ENCODE assay signal across 8 cellular contexts in the genomic region with DNA sequence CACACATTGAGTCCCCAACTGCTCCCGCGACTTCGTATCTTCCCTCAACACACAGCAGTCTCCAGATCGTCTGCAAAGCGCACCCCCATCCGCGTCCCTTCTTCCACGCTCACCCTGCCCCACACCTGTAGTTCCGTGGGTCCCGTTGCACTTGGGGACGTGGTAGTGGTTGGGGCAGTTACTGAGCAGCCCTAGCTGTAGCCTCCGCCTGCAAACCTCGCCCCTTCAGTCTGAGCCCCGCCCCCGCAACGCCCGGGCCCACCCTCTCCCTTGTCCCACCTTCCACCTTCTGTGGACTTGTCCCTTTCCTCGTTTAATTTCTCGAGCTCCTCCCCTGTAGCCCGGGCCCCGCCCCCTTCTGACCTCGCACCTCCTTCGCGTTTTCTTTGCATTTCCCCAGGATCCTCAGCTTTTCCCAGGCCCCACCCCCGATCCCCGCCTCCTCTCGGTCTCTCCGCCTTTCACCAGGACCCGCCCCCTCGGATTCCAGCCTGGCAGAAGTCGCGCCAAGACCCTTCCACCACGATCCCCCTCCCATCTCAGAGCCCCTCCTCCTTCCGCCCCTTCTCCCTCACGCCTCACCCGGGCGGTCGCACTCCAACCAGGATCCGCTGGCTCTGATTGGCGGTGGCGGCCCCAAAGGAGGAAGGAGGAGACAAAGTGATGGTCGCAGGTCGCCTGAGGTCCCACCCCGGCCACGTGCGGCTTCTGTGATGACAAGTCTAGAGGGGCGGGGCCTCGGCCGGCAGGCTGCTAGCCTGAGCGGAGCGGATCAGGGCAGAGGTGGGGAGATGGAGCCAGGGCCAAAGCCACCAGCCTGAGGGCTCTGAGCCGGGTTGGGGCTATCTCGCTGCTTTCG. TPM values are rescaled to one million over a fixed set of nuclear protein-coding genes. Genes with fewer than 3 reads are reported as not detected.
DNase-seq lines count a peak whose midpoint lies in the region; ATAC-seq and TF ChIP-seq lines count a peak whose summit lies in the region.

A gene with protein sequence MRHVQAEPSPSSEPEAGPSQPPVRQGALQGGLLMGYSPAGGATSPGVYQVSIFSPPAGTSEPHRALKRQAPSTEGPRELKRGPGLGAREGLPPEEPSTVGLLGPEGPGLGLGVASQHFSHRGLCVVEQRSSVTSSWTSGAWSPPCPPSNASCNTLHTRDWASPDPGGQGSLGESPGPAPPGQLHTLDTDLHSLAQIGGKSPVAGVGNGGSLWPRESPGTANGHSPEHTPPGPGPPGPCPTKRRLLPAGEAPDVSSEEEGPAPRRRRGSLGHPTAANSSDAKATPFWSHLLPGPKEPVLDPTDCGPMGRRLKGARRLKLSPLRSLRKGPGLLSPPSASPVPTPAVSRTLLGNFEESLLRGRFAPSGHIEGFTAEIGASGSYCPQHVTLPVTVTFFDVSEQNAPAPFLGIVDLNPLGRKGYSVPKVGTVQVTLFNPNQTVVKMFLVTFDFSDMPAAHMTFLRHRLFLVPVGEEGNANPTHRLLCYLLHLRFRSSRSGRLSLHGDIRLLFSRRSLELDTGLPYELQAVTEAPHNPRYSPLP (minus strand): TSS at position 183 of the 859 bp plus-strand sequence. CDS start 7,588 bp downstream, outside the sequence.

- H3K4me3 ChIP-seq in BE2C (ENCODE audit: low read depth, low read length) (peak within 1 kb of the TSS; percentile 68), coronary artery (peak within 1 kb of the TSS; percentile 80)

- peak; percentile 55 for ATAC-seq in HG03460 (IDR thresholded peaks at IDR 0.05; ENCODE audit: unreplicated experiment)
- peak; percentile 67 for ATAC-seq in left colon

- no peaks in the 10 kb centered on the region for H3K36me3 ChIP-seq in BE2C

- intact Hi-C loops in left colon (cut with DNase I, micrococcal nuclease) = loop anchor here in 1 of 2 donors (5.0 kb wide), 2 partner anchors 141 to 361 kb away; no protein-coding TSS in a partner anchor

- no peak for TF ChIP-seq CTCF in BE2C (IDR thresholded peaks at IDR 0.05; ENCODE audit: low read depth, low read length)
- no peak for TF ChIP-seq CTCF in coronary artery (IDR thresholded peaks at IDR 0.05)

- DNase-seq in BE2C (peak; percentile 99), GM19240 (ENCODE audit: insufficient read length, low spot score) (peak; percentile 90), NCI-H526 (lab: John Stamatoyannopoulos, UW) (peak; percentile 90 to 93), coronary artery (ENCODE audit: low spot score) (peak; percentile 100), left colon (peak; percentile 98)
- DNase-seq in activated CD4-positive, alpha-beta T cell treated with anti-CD3 and anti-CD28 coated beads for 48 hours = peak; percentile 96
- DNase-seq in stimulated activated CD4-positive, alpha-beta T cell treated with anti-CD3 and anti-CD28 coated beads, Interleukin-1b, Interleukin-23, amount 100 ng/mL, for 48 hours = peak; percentile 95

- peaks cover 16% of the 10 kb centered on the region for H3K4me1 ChIP-seq in BE2C

- no peaks in the 10 kb centered on the region for H3K27me3 ChIP-seq in BE2C

- H3K9me3 ChIP-seq in BE2C = no peaks in the 10 kb centered on the region

- peak within 1 kb of the TSS; percentile 80 to 98 for H3K27ac ChIP-seq in coronary artery

RNA-seq across cellular contexts. Expression of the gene that starts here (rescaled TPM):
- 17.6 TPM for polyA plus RNA-seq in BE2C (2012; ENCODE audit: insufficient read depth, insufficient read length, low read depth)
- 10 to 100 TPM; 38.4 to 46.4 TPM for total RNA-seq in left colon

Comparison
In these comparisons a context has a peak if more than half of its experiments do, and no peak if none do; other contexts are left out.
1. Peak in every context shown above with its lines: DNase-seq, ATAC-seq, H3K4me3 ChIP-seq and H3K27ac ChIP-seq.